ENCODE assay signal across 8 cellular contexts in genomic region chr12:6553051-6553868, GRCh38. TPM values are rescaled to one million over a fixed set of nuclear protein-coding genes. Genes with fewer than 3 reads are reported as not detected.
DNase-seq lines count a peak whose midpoint lies in the region; ATAC-seq and TF ChIP-seq lines count a peak whose summit lies in the region.

No MANE protein-coding gene starts in this region.

- H4K8ac ChIP-seq in neuronal stem cell (ENCODE audit: low read depth, low read length): no peak overlapping the region

- in situ Hi-C loops in KBM-7 (cut with MboI; ENCODE audit: low pct_unique_long_range_greater_than_20kb, low sequenced_read_pairs): no loop called here

- H3K4me3 Mint-ChIP-seq in CD8-positive, alpha-beta memory T cell: peak overlapping the region; percentile 31 to 94 (median 86)
- peak overlapping the region; percentile 100 for H3K4me3 Mint-ChIP-seq in endothelial cell (ENCODE audit: unreplicated experiment)

- H2AFZ ChIP-seq in osteoblast (ENCODE audit: low read length) (no peak overlapping the region), neuronal stem cell (ENCODE audit: low read length) (no peak overlapping the region)

- H3K27ac Mint-ChIP-seq in CD8-positive, alpha-beta memory T cell: peak overlapping the region in 4 of 8 donors; percentile 39 to 77 (median 74)
- no peak overlapping the region for H3K27ac Mint-ChIP-seq in endothelial cell (ENCODE audit: unreplicated experiment)

- no peak overlapping the region for H2AK5ac ChIP-seq in neuronal stem cell (ENCODE audit: low read depth, low read length)

- no CpG with 5 or more reads among the region's 15 CpGs for WGBS in neuronal stem cell (ENCODE audit: extremely low coverage in 2 of 2, insufficient read length in 2 of 2, insufficient replicate concordance in 1 of 2), 2 donors

- H3K36me3 Mint-ChIP-seq in CD8-positive, alpha-beta memory T cell: peaks cover 0 to 60% (median 0%) of the 10 kb centered on the region in 3 donors
- peaks cover 38% of the 10 kb centered on the region for H3K36me3 Mint-ChIP-seq in endothelial cell (ENCODE audit: low read depth, unreplicated experiment)

- H3K4me2 ChIP-seq in osteoblast (ENCODE audit: insufficient read depth, low read length) (peak overlapping the region; percentile 99), neuronal stem cell (ENCODE audit: insufficient read depth, low read length, poor library complexity, severe bottlenecking) (no peak overlapping the region)

- H3K36me3 ChIP-seq in CD8-positive, alpha-beta memory T cell (ENCODE audit: insufficient read depth, low read length): peaks cover 8% of the 10 kb centered on the region
- H3K36me3 ChIP-seq in NT2/D1 (ENCODE audit: insufficient read depth, insufficient read length, low read length): peaks cover 78% of the 10 kb centered on the region
- H3K36me3 ChIP-seq in osteoblast (ENCODE audit: insufficient read depth, low read length): peaks cover 17% of the 10 kb centered on the region
- H3K36me3 ChIP-seq in neuronal stem cell (replicated peaks in 1 of 2; ENCODE audit: control insufficient read depth in 2 of 2, insufficient read depth in 2 of 2, low read length in 2 of 2): peaks cover 25 to 66% of the 10 kb centered on the region in 2 donors

- H3K9me3 Mint-ChIP-seq in CD8-positive, alpha-beta memory T cell: no peaks in the 10 kb centered on the region
- H3K9me3 Mint-ChIP-seq in endothelial cell (ENCODE audit: unreplicated experiment): no peaks in the 10 kb centered on the region

- no peak for DNase-seq in CD8-positive, alpha-beta memory T cell
- DNase-seq in NT2/D1 (ENCODE audit: low read depth, low spot score): no peak
- DNase-seq in endothelial cell (ENCODE audit: low spot score): no peak
- DNase-seq in osteoblast (ENCODE audit: insufficient read length, low spot score, missing footprints): peak; percentile 97
- no peak for DNase-seq in neuronal stem cell (ENCODE audit: low spot score)
- no peak for DNase-seq in KBM-7

- H3K79me1 ChIP-seq in neuronal stem cell (ENCODE audit: low read depth, low read length): peaks cover 13% of the 10 kb centered on the region

- no peaks in the 10 kb centered on the region for H3K27me3 ChIP-seq in CD8-positive, alpha-beta memory T cell (ENCODE audit: insufficient read depth, low read length, poor library complexity, severe bottlenecking)
- no peaks in the 10 kb centered on the region for H3K27me3 ChIP-seq in NT2/D1 (ENCODE audit: insufficient read depth, insufficient read length)
- no peaks in the 10 kb centered on the region for H3K27me3 ChIP-seq in osteoblast (ENCODE audit: insufficient read depth, low read length)
- H3K27me3 ChIP-seq in neuronal stem cell (ENCODE audit: control insufficient read depth in 3 of 3, insufficient read depth in 3 of 3, low read depth in 1 of 3, low read length in 3 of 3): no peaks in the 10 kb centered on the region

- peaks cover 14% of the 10 kb centered on the region for H4K20me1 ChIP-seq in osteoblast (ENCODE audit: insufficient read depth, low read length)

- H2BK5ac ChIP-seq in neuronal stem cell (ENCODE audit: low read length): no peak overlapping the region

- H3K4me3 ChIP-seq in CD8-positive, alpha-beta memory T cell (ENCODE audit: low read length): no peak overlapping the region
- H3K4me3 ChIP-seq in NT2/D1 (ENCODE audit: insufficient read length, low read depth): no peak overlapping the region
- peak overlapping the region; percentile 44 for H3K4me3 ChIP-seq in osteoblast (ENCODE audit: insufficient read depth, low read length)
- no peak overlapping the region for H3K4me3 ChIP-seq in neuronal stem cell (ENCODE audit: low read length in 2 of 2)

- peaks cover 33% of the 10 kb centered on the region for H3K4me1 ChIP-seq in CD8-positive, alpha-beta memory T cell (ENCODE audit: insufficient read depth, low read length)
- H3K4me1 ChIP-seq in NT2/D1 (ENCODE audit: insufficient read depth, insufficient read length) (peaks cover 48% of the 10 kb centered on the region), osteoblast (ENCODE audit: insufficient read depth, low read length) (peaks cover 65% of the 10 kb centered on the region), neuronal stem cell (ENCODE audit: control insufficient read depth in 2 of 2, insufficient read depth in 1 of 2, low read depth in 1 of 2, low read length in 2 of 2) (peaks cover 7 to 15% of the 10 kb centered on the region in 2 donors)

- H2BK12ac ChIP-seq in neuronal stem cell (ENCODE audit: low read length): no peak overlapping the region

- TF ChIP-seq CTCF in endothelial cell (IDR thresholded peaks at IDR 0.05; ENCODE audit: unreplicated experiment) (no peak), osteoblast (IDR thresholded peaks at IDR 0.05; ENCODE audit: extremely low read depth, low read depth, low read length) (no peak)

- POLR2A ChIA-PET in CD8-positive, alpha-beta memory T cell (lab: Charles Lee): interaction anchor here (0.5 to 0.6 kb wide), 2 partner anchors 165 to 218 kb away, joined by 3 to 4 read pairs; no protein-coding TSS in a partner anchor

- peaks cover 45 to 57% (median 56%) of the 10 kb centered on the region in 3 donors for H3K4me1 Mint-ChIP-seq in CD8-positive, alpha-beta memory T cell
- H3K4me1 Mint-ChIP-seq in endothelial cell (ENCODE audit: unreplicated experiment): peaks cover 65% of the 10 kb centered on the region

- H4K91ac ChIP-seq in neuronal stem cell (ENCODE audit: low read depth, low read length, poor library complexity): no peak overlapping the region

- peak overlapping the region; percentile 57 for H3K9ac ChIP-seq in NT2/D1 (ENCODE audit: insufficient read length, low read depth)
- no peak overlapping the region for H3K9ac ChIP-seq in neuronal stem cell (ENCODE audit: low read depth, low read length, poor library complexity)

- ATAC-seq in HG02885 (IDR thresholded peaks at IDR 0.05; ENCODE audit: poor library complexity, unreplicated experiment) (no peak), GM21515 (IDR thresholded peaks at IDR 0.05; ENCODE audit: unreplicated experiment) (no peak)

- H2BK120ac ChIP-seq in neuronal stem cell (ENCODE audit: low read depth, low read length): no peak overlapping the region

- H3K9me3 ChIP-seq in CD8-positive, alpha-beta memory T cell (ENCODE audit: low read length): no peaks in the 10 kb centered on the region
- H3K9me3 ChIP-seq in NT2/D1 (ENCODE audit: insufficient read depth, low read length): no peaks in the 10 kb centered on the region
- H3K9me3 ChIP-seq in osteoblast (ENCODE audit: low read depth, low read length): no peaks in the 10 kb centered on the region
- no peaks in the 10 kb centered on the region for H3K9me3 ChIP-seq in neuronal stem cell (replicated peaks in 1 of 2; ENCODE audit: control insufficient read depth in 2 of 2, insufficient read depth in 1 of 2, low read depth in 1 of 2, low read length in 2 of 2)

- no peak overlapping the region for H3K23ac ChIP-seq in neuronal stem cell (ENCODE audit: low read depth, low read length, poor library complexity)

- no peak overlapping the region for H3K14ac ChIP-seq in neuronal stem cell (ENCODE audit: low read length)

- CTCF ChIA-PET in CD8-positive, alpha-beta memory T cell (lab: Charles Lee): interaction anchor here (0.6 to 5.0 kb wide), 23 partner anchors 10 to 272 kb away, joined by 3 to 46 read pairs (median 4); partner anchors contain the start of genes GAPDH, NOP2 and TAPBPL

- H3K27ac ChIP-seq in CD8-positive, alpha-beta memory T cell (ENCODE audit: low read depth, low read length): no peak overlapping the region
- H3K27ac ChIP-seq in osteoblast (ENCODE audit: low read depth, low read length) (peak overlapping the region; percentile 93), neuronal stem cell (replicated peaks; ENCODE audit: low read length) (no peak overlapping the region)

- H3K27me3 Mint-ChIP-seq in CD8-positive, alpha-beta memory T cell: no peaks in the 10 kb centered on the region
- H3K27me3 Mint-ChIP-seq in endothelial cell (ENCODE audit: unreplicated experiment): peaks cover 22% of the 10 kb centered on the region

- H3K79me2 ChIP-seq in osteoblast (ENCODE audit: insufficient read depth, low read length): peaks cover 54% of the 10 kb centered on the region

- no peak overlapping the region for H3K18ac ChIP-seq in neuronal stem cell (ENCODE audit: low read length)

- H2BK15ac ChIP-seq in neuronal stem cell (ENCODE audit: low read length): no peak overlapping the region

- H3K4ac ChIP-seq in neuronal stem cell (ENCODE audit: low read length): no peak overlapping the region

RNA-seq across cellular contexts. Expression of gene IFFO1, which starts 2.6 kb away (rescaled TPM):
- 10 to 100 TPM; 14.2 to 15.1 TPM for total RNA-seq in CD8-positive, alpha-beta memory T cell
- 12.2 TPM for polyA plus RNA-seq in CD8-positive, alpha-beta memory T cell
- total RNA-seq in endothelial cell (ENCODE audit: unreplicated experiment) (82.2 TPM), osteoblast (12.7 and 13.4 TPM in 2 replicates)
- 11.5 TPM for polyA plus RNA-seq in neuronal stem cell (2013, experiment 1 of 2)
- polyA plus RNA-seq in neuronal stem cell (2013, experiment 2 of 2): 10.5 TPM

RNA-seq across cellular contexts. Expression of gene NOP2, which starts 14.8 kb away (rescaled TPM):
- 100 to 1,000 TPM; 170 to 172 TPM for total RNA-seq in CD8-positive, alpha-beta memory T cell
- 34.0 TPM for polyA plus RNA-seq in CD8-positive, alpha-beta memory T cell
- total RNA-seq in endothelial cell (ENCODE audit: unreplicated experiment) (37.5 TPM), osteoblast (18.3 and 21.4 TPM in 2 replicates)
- 27.0 TPM for polyA plus RNA-seq in neuronal stem cell (2013, experiment 1 of 2)
- polyA plus RNA-seq in neuronal stem cell (2013, experiment 2 of 2): 24.3 TPM

RNA-seq across cellular contexts. Expression of gene GAPDH, which starts 18.9 kb away (rescaled TPM):
- total RNA-seq in CD8-positive, alpha-beta memory T cell: 1,000 to 10,000 TPM; 7,182 to 7,238 TPM
- 1,770 TPM for polyA plus RNA-seq in CD8-positive, alpha-beta memory T cell
- total RNA-seq in endothelial cell (ENCODE audit: unreplicated experiment): 2,393 TPM
- total RNA-seq in osteoblast: 4,846 and 5,173 TPM in 2 replicates
- polyA plus RNA-seq in neuronal stem cell (2013, experiment 1 of 2): 3,243 TPM
- 3,181 TPM for polyA plus RNA-seq in neuronal stem cell (2013, experiment 2 of 2)

RNA-seq across cellular contexts. Expression of gene CHD4, which starts 53.9 kb away (rescaled TPM):
- 100 to 1,000 TPM; 287 to 293 TPM for total RNA-seq in CD8-positive, alpha-beta memory T cell
- polyA plus RNA-seq in CD8-positive, alpha-beta memory T cell: 58.1 TPM
- total RNA-seq in endothelial cell (ENCODE audit: unreplicated experiment) (334 TPM), osteoblast (238 and 259 TPM in 2 replicates)
- polyA plus RNA-seq in neuronal stem cell (2013, experiment 1 of 2): 187 TPM
- polyA plus RNA-seq in neuronal stem cell (2013, experiment 2 of 2): 185 TPM

RNA-seq across cellular contexts. Expression of gene NCAPD2, which starts 59.4 kb away (rescaled TPM):
- 10 to 100 TPM; 96.5 to 97.5 TPM for total RNA-seq in CD8-positive, alpha-beta memory T cell
- 29.8 TPM for polyA plus RNA-seq in CD8-positive, alpha-beta memory T cell
- total RNA-seq in endothelial cell (ENCODE audit: unreplicated experiment) (25.3 TPM), osteoblast (19.4 and 21.0 TPM in 2 replicates)
- polyA plus RNA-seq in neuronal stem cell (2013, experiment 1 of 2): 78.4 TPM
- polyA plus RNA-seq in neuronal stem cell (2013, experiment 2 of 2): 81.0 TPM
